ENCODE assay signal across 8 cellular contexts in genomic region chr4:184287697-184288255, GRCh38.
DNase-seq lines count a peak whose midpoint lies in the region; ATAC-seq and TF ChIP-seq lines count a peak whose summit lies in the region.

No MANE protein-coding gene starts in this region.

- no peak overlapping the region for H3K4me3 ChIP-seq in endodermal cell (ENCODE audit: low read length)
- peak overlapping the region; percentile 6 for H3K4me3 ChIP-seq in naive thymus-derived CD4-positive, alpha-beta T cell (ENCODE audit: low read length)

- H3K27me3 ChIP-seq in endodermal cell (ENCODE audit: control insufficient read depth, insufficient read depth, low read length, poor library complexity, severe bottlenecking), result no peaks in the 10 kb centered on the region
- H3K27me3 ChIP-seq in naive thymus-derived CD4-positive, alpha-beta T cell (ENCODE audit: control insufficient read depth in 2 of 2, insufficient read depth in 2 of 2, low read length in 2 of 2), result no peaks in the 10 kb centered on the region

- H3K4me1 ChIP-seq in endodermal cell (ENCODE audit: control insufficient read depth, insufficient read depth, low read length), result peaks cover 3% of the 10 kb centered on the region
- peaks cover 13 to 15% of the 10 kb centered on the region in 2 donors for H3K4me1 ChIP-seq in naive thymus-derived CD4-positive, alpha-beta T cell (ENCODE audit: control insufficient read depth in 2 of 2, insufficient read depth in 2 of 2, low read length in 2 of 2)

- H3K27ac Mint-ChIP-seq in endodermal cell, result no peak overlapping the region
- H3K27ac Mint-ChIP-seq in naive thymus-derived CD4-positive, alpha-beta T cell, result peak overlapping the region in 3 of 9 donors; percentile 40 to 77 (median 74)

- DNase-seq in DMS53 treated with DMSO at 0.1 percent for 48 hours (lab: John Stamatoyannopoulos, UW; ENCODE audit: unreplicated experiment) (peak; percentile 57), NCI-H510A treated with DMSO at 0.1 percent for 48 hours (lab: John Stamatoyannopoulos, UW) (peak; percentile 60), endodermal cell (peak; percentile 67), DMS 273 (lab: John Stamatoyannopoulos, UW; ENCODE audit: unreplicated experiment) (no peak), NOMO-1 treated with DMSO at 0.1 percent for 48 hours (lab: John Stamatoyannopoulos, UW; ENCODE audit: unreplicated experiment) (no peak)
- DNase-seq in naive thymus-derived CD4-positive, alpha-beta T cell, result no peak

- no peaks in the 10 kb centered on the region for H3K36me3 ChIP-seq in endodermal cell (ENCODE audit: control insufficient read depth, insufficient read depth, low read length)
- H3K36me3 ChIP-seq in naive thymus-derived CD4-positive, alpha-beta T cell (ENCODE audit: control insufficient read depth in 2 of 3, insufficient read depth in 3 of 3, low read length in 3 of 3), result no peaks in the 10 kb centered on the region

- no peak for ATAC-seq in naive thymus-derived CD4-positive, alpha-beta T cell
- ATAC-seq in GM19328 (IDR thresholded peaks at IDR 0.05; ENCODE audit: unreplicated experiment), result no peak
- no peak for ATAC-seq in GM18867 (IDR thresholded peaks at IDR 0.05; ENCODE audit: unreplicated experiment)

- H3K9me3 ChIP-seq in endodermal cell (ENCODE audit: control insufficient read depth, low read length), result no peaks in the 10 kb centered on the region
- no peaks in the 10 kb centered on the region for H3K9me3 ChIP-seq in naive thymus-derived CD4-positive, alpha-beta T cell (ENCODE audit: control insufficient read depth in 2 of 3, low read length in 3 of 3)

- H3K27me3 Mint-ChIP-seq in endodermal cell (ENCODE audit: insufficient read depth), result no peaks in the 10 kb centered on the region
- H3K27me3 Mint-ChIP-seq in naive thymus-derived CD4-positive, alpha-beta T cell, result no peaks in the 10 kb centered on the region

- no peaks in the 10 kb centered on the region for H3K9me3 Mint-ChIP-seq in endodermal cell
- H3K9me3 Mint-ChIP-seq in naive thymus-derived CD4-positive, alpha-beta T cell, result no peaks in the 10 kb centered on the region

- H3K36me3 Mint-ChIP-seq in endodermal cell (ENCODE audit: low read depth), result no peaks in the 10 kb centered on the region
- H3K36me3 Mint-ChIP-seq in naive thymus-derived CD4-positive, alpha-beta T cell, result no peaks in the 10 kb centered on the region

- CTCF ChIA-PET in naive thymus-derived CD4-positive, alpha-beta T cell (lab: Charles Lee), result interaction anchor here (0.9 kb wide), 1 partner anchor 23 kb away, joined by 4 read pairs; no protein-coding TSS in a partner anchor

- H3K27ac ChIP-seq in endodermal cell (ENCODE audit: low read depth, low read length), result no peak overlapping the region
- no peak overlapping the region for H3K27ac ChIP-seq in naive thymus-derived CD4-positive, alpha-beta T cell (ENCODE audit: low read depth, low read length)

- no peak overlapping the region for H3K9ac ChIP-seq in endodermal cell (ENCODE audit: extremely low read depth, low read length, poor library complexity, severe bottlenecking)

- 51 to 63% methylated on average over 4 to 5 of the region's 5 CpGs for WGBS in endodermal cell (ENCODE audit: insufficient coverage in 1 of 2, insufficient read length in 1 of 2), 2 experiments

- peak; percentile 20 for TF ChIP-seq CTCF in endodermal cell (conservative IDR thresholded peaks at IDR 0.05)

- H3K4me1 Mint-ChIP-seq in endodermal cell, result peaks cover 8% of the 10 kb centered on the region
- H3K4me1 Mint-ChIP-seq in naive thymus-derived CD4-positive, alpha-beta T cell, result peaks cover 18 to 39% (median 32%) of the 10 kb centered on the region in 7 donors

- POLR2A ChIA-PET in naive thymus-derived CD4-positive, alpha-beta T cell (lab: Charles Lee), result interaction anchor here (1.4 kb wide), 1 partner anchor 187 kb away, joined by 3 read pairs; the partner anchor contains the start of gene IRF2

- intact Hi-C loops in naive thymus-derived CD4-positive, alpha-beta T cell (cut with micrococcal nuclease), result no loop called here

- no peak overlapping the region for H3K4me3 Mint-ChIP-seq in endodermal cell
- peak overlapping the region in 8 of 10 donors; percentile 20 to 80 (median 64) for H3K4me3 Mint-ChIP-seq in naive thymus-derived CD4-positive, alpha-beta T cell

Comparison
In these comparisons a context has a peak if more than half of its experiments do, and no peak if none do; other contexts are left out.
1. DNase-seq: peak in DMS53 treated with DMSO at 0.1 percent for 48 hours (single experiment), NCI-H510A treated with DMSO at 0.1 percent for 48 hours (single experiment) and endodermal cell (single experiment); none in naive thymus-derived CD4-positive, alpha-beta T cell (0 of 9), DMS 273 (single experiment) and NOMO-1 treated with DMSO at 0.1 percent for 48 hours (single experiment).